ENCODE assay signal across 9 cellular contexts in the genomic region with DNA sequence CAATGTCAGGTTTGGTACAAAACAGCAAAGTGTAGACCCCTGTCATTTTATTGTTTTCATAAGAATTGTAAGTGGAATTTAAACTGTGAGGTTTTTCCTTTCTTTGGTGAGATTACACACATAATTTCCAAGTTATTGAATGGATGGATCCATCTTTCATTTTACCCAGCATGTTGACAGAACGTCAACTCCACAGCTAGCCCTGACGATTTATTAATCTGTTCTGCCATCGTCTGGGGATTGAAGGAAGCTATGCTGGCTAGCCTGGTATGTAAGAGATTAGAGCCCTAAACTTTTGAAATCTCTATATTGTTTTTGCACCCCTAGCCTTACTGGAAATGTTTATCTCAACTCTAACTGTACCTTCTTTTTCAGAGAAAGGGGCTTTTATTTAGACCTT. TPM values are rescaled to one million over a fixed set of nuclear protein-coding genes. Genes with fewer than 3 reads are reported as not detected.
DNase-seq lines count a peak whose midpoint lies in the region; ATAC-seq, FAIRE-seq and TF ChIP-seq lines count a peak whose summit lies in the region.
"Had no signal": no experiment of that assay in that cellular context is flagged by ENCODE, and none has a peak within 500 bp of the region (broad histone marks: within the 10 kb centered on the region; RNA-seq: fewer than 3 reads in every experiment).

No MANE protein-coding gene starts in this region.

- no peak overlapping the region for H3K4me3 ChIP-seq in bronchial epithelial cell (ENCODE audit: low read depth, low read length)

- TF ChIP-seq CTCF in 22Rv1 (IDR thresholded peaks at IDR 0.05), result peak; percentile 22
- peak; percentile 40 for TF ChIP-seq CTCF in GM12873 (IDR thresholded peaks at IDR 0.05; ENCODE audit: insufficient read depth, low read depth, low read length, missing control alignments)
- peak; percentile 23 for TF ChIP-seq CTCF in bronchial epithelial cell (IDR thresholded peaks at IDR 0.05; ENCODE audit: insufficient read depth, low read length, severe bottlenecking)
- no peak for TF ChIP-seq CTCF in type B pancreatic cell (conservative IDR thresholded peaks at IDR 0.05)

- DNase-seq in NCI-H1694 (lab: John Stamatoyannopoulos, UW) (peak; percentile 61), bronchial epithelial cell (ENCODE audit: low read depth) (peak; percentile 29), type B pancreatic cell (ENCODE audit: extremely low spot score, unreplicated experiment) (no peak), NOMO-1 (lab: John Stamatoyannopoulos, UW; ENCODE audit: unreplicated experiment in 2 of 2) (no peak)
- no peak for DNase-seq in stimulated activated CD8-positive, alpha-beta memory T cell treated with anti-CD3 and anti-CD28 coated beads, Interleukin-4, amount 100 ng/mL, for 48 hours
- DNase-seq: HFFc6 had no signal

- H3K27ac Mint-ChIP-seq in type B pancreatic cell, result no peak overlapping the region
- H3K27ac Mint-ChIP-seq: HFFc6 had no signal

- no peak for FAIRE-seq in bronchial epithelial cell (lab: Jason Lieb, UNC)

- H3K27me3 Mint-ChIP-seq in type B pancreatic cell, result peaks cover 9% of the 10 kb centered on the region

- no peaks in the 10 kb centered on the region for H3K36me3 Mint-ChIP-seq in type B pancreatic cell

- ATAC-seq in GM21381 (IDR thresholded peaks at IDR 0.05; ENCODE audit: unreplicated experiment), result no peak

- no peaks in the 10 kb centered on the region for H3K36me3 ChIP-seq in bronchial epithelial cell (ENCODE audit: control insufficient read depth, insufficient read depth, low read length)

- no peak overlapping the region for H3K4me3 Mint-ChIP-seq in type B pancreatic cell
- H3K4me3 Mint-ChIP-seq: HFFc6 had no signal

- peaks cover 1% of the 10 kb centered on the region for H3K27me3 ChIP-seq in bronchial epithelial cell (ENCODE audit: control insufficient read depth, insufficient read depth, low read length)

- H3K4me1 Mint-ChIP-seq in type B pancreatic cell (ENCODE audit: unreplicated experiment), result peaks cover 11% of the 10 kb centered on the region

- no peaks in the 10 kb centered on the region for H3K9me3 Mint-ChIP-seq in type B pancreatic cell
- H3K9me3 Mint-ChIP-seq: HFFc6 had no signal

- H3K27ac ChIP-seq in 22Rv1, result no peak overlapping the region

RNA-seq across cellular contexts. Expression of a gene that starts 8.6 kb away (rescaled TPM):
- total RNA-seq in bronchial epithelial cell (not detected in 2 replicates), type B pancreatic cell (ENCODE audit: low replicate concordance) (0.64 and 1.1 TPM in 2 replicates)

RNA-seq across cellular contexts. Expression of a gene that starts 58.7 kb away (rescaled TPM):
- total RNA-seq in bronchial epithelial cell (41.9 and 42.6 TPM in 2 replicates), type B pancreatic cell (ENCODE audit: low replicate concordance) (73.9 and 146 TPM in 2 replicates)

Comparison
In these comparisons a context has a peak if more than half of its experiments do, and no peak if none do; other contexts are left out.
1. DNase-seq: peak in NCI-H1694 (single experiment) and bronchial epithelial cell (single experiment); none in stimulated activated CD8-positive, alpha-beta memory T cell treated with anti-CD3 and anti-CD28 coated beads, Interleukin-4, amount 100 ng/mL, for 48 hours (single experiment), type B pancreatic cell (single experiment) and NOMO-1 (0 of 2).